21 cellular contexts compared by ENCODE assay signal in the genomic region with DNA sequence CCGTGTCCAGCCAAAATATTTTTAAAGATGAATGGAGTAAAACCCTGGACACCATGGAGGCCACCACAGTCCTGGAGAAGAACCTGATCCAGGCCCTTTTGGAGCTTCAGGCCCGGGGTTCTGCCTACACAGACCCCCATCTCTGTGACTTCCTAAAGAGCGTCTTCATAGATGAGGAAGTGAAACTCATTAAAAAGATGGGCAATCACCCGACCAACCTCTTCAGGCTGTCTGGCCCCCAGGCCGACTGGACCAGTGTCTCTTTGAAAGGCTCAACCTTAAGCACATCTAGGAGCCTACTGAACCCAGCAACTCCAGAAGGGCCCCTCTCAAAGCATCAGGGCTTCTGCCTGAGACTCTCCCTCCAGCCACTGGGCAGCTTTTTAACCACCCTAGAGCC.
"Had no signal": no experiment of that assay in that cellular context is flagged by ENCODE, and none has a peak within 500 bp of the region (broad histone marks: within the 10 kb centered on the region; RNA-seq: fewer than 3 reads in every experiment).

No MANE protein-coding gene starts in this region.

- H3K4me1 Mint-ChIP-seq: activated naive CD4-positive, alpha-beta T cell treated with anti-CD3 and anti-CD28 coated beads, Interleukin-2, amount 50 U/mL, for 24 hours; nephron progenitor cell had no signal

- H3K9me3 ChIP-seq: thyroid gland had no signal

- H3K4me1 ChIP-seq: thyroid gland had no signal

- H3K4me3 Mint-ChIP-seq: activated naive CD4-positive, alpha-beta T cell treated with anti-CD3 and anti-CD28 coated beads, Interleukin-2, amount 50 U/mL, for 24 hours; nephron progenitor cell had no signal

- H3K27me3 Mint-ChIP-seq: activated naive CD4-positive, alpha-beta T cell treated with anti-CD3 and anti-CD28 coated beads, Interleukin-2, amount 50 U/mL, for 24 hours had no signal

- H3K36me3 Mint-ChIP-seq: activated naive CD4-positive, alpha-beta T cell treated with anti-CD3 and anti-CD28 coated beads, Interleukin-2, amount 50 U/mL, for 24 hours had no signal

- H3K27ac ChIP-seq: thyroid gland, VCaP had no signal

- DNase-seq: activated CD4-positive, alpha-beta T cell treated with anti-CD3 and anti-CD28 coated beads for 1 hour; activated CD8-positive, alpha-beta memory T cell treated with anti-CD3 and anti-CD28 coated beads for 24 hours; activated CD8-positive, alpha-beta memory T cell treated with anti-CD3 and anti-CD28 coated beads, Interleukin-2, amount 50 U/mL, for 48 hours; activated gamma-delta T cell; cerebellar nuclear complex; cortex of kidney; erythroblast; foreskin melanocyte; nephron progenitor cell; retina; stimulated activated CD8-positive, alpha-beta memory T cell treated with anti-CD3 and anti-CD28 coated beads, Interleukin-4, amount 100 ng/mL, for 48 hours; stimulated activated naive CD4-positive, alpha-beta T cell treated with Interleukin-2 at 50 U/mL for 16 hours; T1000; thyroid gland had no signal

- H3K4me3 ChIP-seq: lung, thyroid gland had no signal

- FAIRE-seq: bronchial epithelial cell, endometrium, keratinocyte had no signal

- H3K36me3 ChIP-seq: thyroid gland had no signal

- ATAC-seq: left lobe of liver had no signal

- H3K27me3 ChIP-seq: thyroid gland had no signal

- H3K27ac Mint-ChIP-seq: activated naive CD4-positive, alpha-beta T cell treated with anti-CD3 and anti-CD28 coated beads, Interleukin-2, amount 50 U/mL, for 24 hours; nephron progenitor cell had no signal

- H3K9me3 Mint-ChIP-seq: activated naive CD4-positive, alpha-beta T cell treated with anti-CD3 and anti-CD28 coated beads, Interleukin-2, amount 50 U/mL, for 24 hours had no signal
